ENCODE assay signal across 1 cellular context in the genomic region with DNA sequence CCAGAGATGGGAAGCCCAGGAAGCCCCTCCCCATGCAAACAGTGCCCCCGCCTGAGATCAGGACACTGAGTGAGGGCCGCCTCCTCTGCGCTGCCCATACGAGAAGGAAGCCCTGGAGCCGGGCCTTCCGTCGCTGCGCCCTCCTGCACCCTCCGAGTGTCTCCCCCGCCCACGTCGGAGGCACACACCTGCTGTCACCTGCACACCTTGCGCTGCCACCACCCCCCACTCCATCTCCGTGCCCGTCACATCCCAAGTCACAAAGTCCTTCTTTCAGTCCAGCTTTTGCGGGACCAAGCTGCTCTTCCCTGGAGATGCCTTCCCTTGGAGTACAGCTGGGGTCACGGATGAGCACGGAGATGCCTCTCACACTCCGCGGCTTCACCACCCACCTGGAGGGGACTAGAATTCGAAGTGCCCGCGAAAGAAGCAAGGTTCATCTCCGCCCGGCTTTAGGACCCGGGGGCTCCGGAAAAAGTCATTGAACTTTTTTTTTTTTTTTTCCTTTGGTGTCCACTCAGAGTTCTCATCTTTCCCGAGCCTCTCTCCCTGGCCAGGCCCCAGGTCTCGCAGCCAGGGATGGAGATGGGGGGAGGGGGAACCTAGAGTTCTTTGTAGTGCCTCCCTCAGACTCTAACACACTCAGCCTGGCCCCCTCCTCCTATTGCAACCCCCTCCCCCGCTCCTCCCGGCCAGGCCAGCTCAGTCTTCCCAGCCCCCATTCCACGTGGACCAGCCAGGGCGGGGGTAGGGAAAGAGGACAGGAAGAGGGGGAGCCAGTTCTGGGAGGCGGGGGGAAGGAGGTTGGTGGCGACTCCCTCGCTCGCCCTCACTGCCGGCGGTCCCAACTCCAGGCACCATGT.
TF ChIP-seq lines count a peak whose summit lies in the region.

Gene FKBP10 (plus strand): TSS at position 829 of the 863 bp plus-strand sequence. CDS start 31 bp downstream, at position 860.

TF ChIP-seq in HepG2, 621 proteins besides CTCF, POLR2A, EP300 and RAD21 (continued from another document and continues in another):
- TF ChIP-seq HNF1A (IDR thresholded peaks at IDR 0.05; ENCODE audit: low read depth) (no peak; the same call in 1 of the 2 replicates), HNF1A (CRISPR knock-in tag; IDR thresholded peaks at IDR 0.05; ENCODE audit: borderline replicate concordance) (peak; percentile 22; the same call in 1 of the 2 replicates), PAXIP1 (CRISPR knock-in tag; conservative IDR thresholded peaks at IDR 0.05) (peak; percentile 64), KLF13 (CRISPR knock-in tag; IDR thresholded peaks at IDR 0.05) (no peak), LCORL (IDR thresholded peaks at IDR 0.05) (no peak), LCORL (CRISPR knock-in tag; IDR thresholded peaks at IDR 0.05) (peak; percentile 54; the same call in 1 of the 2 replicates), ZNF841 (CRISPR knock-in tag; IDR thresholded peaks at IDR 0.05; ENCODE audit: borderline replicate concordance) (0 out of 2 replicates have a peak, but pooled peaks have one; percentile 54), GABPB1 (CRISPR knock-in tag; IDR thresholded peaks at IDR 0.05) (peak; percentile 79), ZFP82 (CRISPR knock-in tag; IDR thresholded peaks at IDR 0.05; ENCODE audit: borderline replicate concordance) (no peak), RARG (CRISPR knock-in tag; IDR thresholded peaks at IDR 0.05; ENCODE audit: low read depth) (0 out of 2 replicates have a peak, but pooled peaks have one; percentile 70), ZNF878 (CRISPR knock-in tag; IDR thresholded peaks at IDR 0.05) (peak; percentile 53; the same call in 1 of the 2 replicates), YY1 (IDR thresholded peaks at IDR 0.05; ENCODE audit: insufficient read depth, insufficient replicate concordance, low read depth, low read length) (peak; percentile 60), NR2C2 (CRISPR knock-in tag; IDR thresholded peaks at IDR 0.05; ENCODE audit: borderline replicate concordance) (no peak), DMAP1 (CRISPR knock-in tag; IDR thresholded peaks at IDR 0.05) (peak; percentile 99), ZFP41 (CRISPR knock-in tag; IDR thresholded peaks at IDR 0.05; ENCODE audit: borderline replicate concordance) (peak; percentile 26; the same call in 1 of the 2 replicates), ZKSCAN5 (CRISPR knock-in tag; IDR thresholded peaks at IDR 0.05) (0 out of 2 replicates have a peak, but pooled peaks have one; percentile 30), NFATC3 (CRISPR knock-in tag; IDR thresholded peaks at IDR 0.05) (0 out of 2 replicates have a peak, but pooled peaks have one; percentile 67), TARDBP (CRISPR knock-in tag; IDR thresholded peaks at IDR 0.05) (peak; percentile 73), THAP9 (CRISPR knock-in tag; IDR thresholded peaks at IDR 0.05; ENCODE audit: borderline replicate concordance) (peak; percentile 40; the same call in 1 of the 2 replicates), EHMT2 (IDR thresholded peaks at IDR 0.05; ENCODE audit: borderline replicate concordance, low read depth, low read length) (no peak), HOXA9 (CRISPR knock-in tag; IDR thresholded peaks at IDR 0.05; ENCODE audit: borderline replicate concordance) (no peak), ZNF24 (IDR thresholded peaks at IDR 0.05) (no peak), ZNF225 (CRISPR knock-in tag; IDR thresholded peaks at IDR 0.05) (no peak; the same call in 1 of the 2 replicates), SALL1 (CRISPR knock-in tag; IDR thresholded peaks at IDR 0.05) (no peak; the same call in 1 of the 2 replicates), BCL3 (CRISPR knock-in tag; IDR thresholded peaks at IDR 0.05) (no peak; the same call in 1 of the 2 replicates), MZF1 (CRISPR knock-in tag; IDR thresholded peaks at IDR 0.05; ENCODE audit: borderline replicate concordance) (0 out of 2 replicates have a peak, but pooled peaks have one; percentile 77)
- TF ChIP-seq, protein P1, sequence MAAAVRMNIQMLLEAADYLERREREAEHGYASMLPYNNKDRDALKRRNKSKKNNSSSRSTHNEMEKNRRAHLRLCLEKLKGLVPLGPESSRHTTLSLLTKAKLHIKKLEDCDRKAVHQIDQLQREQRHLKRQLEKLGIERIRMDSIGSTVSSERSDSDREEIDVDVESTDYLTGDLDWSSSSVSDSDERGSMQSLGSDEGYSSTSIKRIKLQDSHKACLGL (CRISPR knock-in tag; IDR thresholded peaks at IDR 0.05) = peak; percentile 83; the same call in 1 of the 2 replicates
- TF ChIP-seq, protein P2, sequence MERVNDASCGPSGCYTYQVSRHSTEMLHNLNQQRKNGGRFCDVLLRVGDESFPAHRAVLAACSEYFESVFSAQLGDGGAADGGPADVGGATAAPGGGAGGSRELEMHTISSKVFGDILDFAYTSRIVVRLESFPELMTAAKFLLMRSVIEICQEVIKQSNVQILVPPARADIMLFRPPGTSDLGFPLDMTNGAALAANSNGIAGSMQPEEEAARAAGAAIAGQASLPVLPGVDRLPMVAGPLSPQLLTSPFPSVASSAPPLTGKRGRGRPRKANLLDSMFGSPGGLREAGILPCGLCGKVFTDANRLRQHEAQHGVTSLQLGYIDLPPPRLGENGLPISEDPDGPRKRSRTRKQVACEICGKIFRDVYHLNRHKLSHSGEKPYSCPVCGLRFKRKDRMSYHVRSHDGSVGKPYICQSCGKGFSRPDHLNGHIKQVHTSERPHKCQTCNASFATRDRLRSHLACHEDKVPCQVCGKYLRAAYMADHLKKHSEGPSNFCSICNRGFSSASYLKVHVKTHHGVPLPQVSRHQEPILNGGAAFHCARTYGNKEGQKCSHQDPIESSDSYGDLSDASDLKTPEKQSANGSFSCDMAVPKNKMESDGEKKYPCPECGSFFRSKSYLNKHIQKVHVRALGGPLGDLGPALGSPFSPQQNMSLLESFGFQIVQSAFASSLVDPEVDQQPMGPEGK (CRISPR knock-in tag; IDR thresholded peaks at IDR 0.05) = peak; percentile 96
- TF ChIP-seq, protein P3, sequence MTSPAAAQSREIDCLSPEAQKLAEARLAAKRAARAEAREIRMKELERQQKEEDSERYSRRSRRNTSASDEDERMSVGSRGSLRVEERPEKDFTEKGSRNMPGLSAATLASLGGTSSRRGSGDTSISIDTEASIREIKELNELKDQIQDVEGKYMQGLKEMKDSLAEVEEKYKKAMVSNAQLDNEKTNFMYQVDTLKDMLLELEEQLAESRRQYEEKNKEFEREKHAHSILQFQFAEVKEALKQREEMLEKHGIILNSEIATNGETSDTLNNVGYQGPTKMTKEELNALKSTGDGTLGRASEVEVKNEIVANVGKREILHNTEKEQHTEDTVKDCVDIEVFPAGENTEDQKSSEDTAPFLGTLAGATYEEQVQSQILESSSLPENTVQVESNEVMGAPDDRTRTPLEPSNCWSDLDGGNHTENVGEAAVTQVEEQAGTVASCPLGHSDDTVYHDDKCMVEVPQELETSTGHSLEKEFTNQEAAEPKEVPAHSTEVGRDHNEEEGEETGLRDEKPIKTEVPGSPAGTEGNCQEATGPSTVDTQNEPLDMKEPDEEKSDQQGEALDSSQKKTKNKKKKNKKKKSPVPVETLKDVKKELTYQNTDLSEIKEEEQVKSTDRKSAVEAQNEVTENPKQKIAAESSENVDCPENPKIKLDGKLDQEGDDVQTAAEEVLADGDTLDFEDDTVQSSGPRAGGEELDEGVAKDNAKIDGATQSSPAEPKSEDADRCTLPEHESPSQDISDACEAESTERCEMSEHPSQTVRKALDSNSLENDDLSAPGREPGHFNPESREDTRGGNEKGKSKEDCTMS (CRISPR knock-in tag; conservative IDR thresholded peaks at IDR 0.05) = no peak
- TF ChIP-seq, protein P4, sequence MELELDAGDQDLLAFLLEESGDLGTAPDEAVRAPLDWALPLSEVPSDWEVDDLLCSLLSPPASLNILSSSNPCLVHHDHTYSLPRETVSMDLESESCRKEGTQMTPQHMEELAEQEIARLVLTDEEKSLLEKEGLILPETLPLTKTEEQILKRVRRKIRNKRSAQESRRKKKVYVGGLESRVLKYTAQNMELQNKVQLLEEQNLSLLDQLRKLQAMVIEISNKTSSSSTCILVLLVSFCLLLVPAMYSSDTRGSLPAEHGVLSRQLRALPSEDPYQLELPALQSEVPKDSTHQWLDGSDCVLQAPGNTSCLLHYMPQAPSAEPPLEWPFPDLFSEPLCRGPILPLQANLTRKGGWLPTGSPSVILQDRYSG (CRISPR knock-in tag; IDR thresholded peaks at IDR 0.05) = no peak
